In genomic region chr16:27880312-27880711, GRCh38 we compare ENCODE assay signal across 33 cellular contexts.
"Had no signal": no experiment of that assay in that cellular context is flagged by ENCODE, and none has a peak within 500 bp of the region (broad histone marks: within the 10 kb centered on the region; RNA-seq: fewer than 3 reads in every experiment).

No MANE protein-coding gene starts in this region.

- H3K27ac ChIP-seq: adrenal gland, body of pancreas, colonic mucosa, epithelial cell of prostate, esophagus squamous epithelium, gastroesophageal sphincter, heart right ventricle had no signal

- H3K27me3 Mint-ChIP-seq: activated CD4-positive, alpha-beta T cell treated with anti-CD3 and anti-CD28 coated beads, Interleukin-2, amount 10 ng/mL, durations not matched to agents 24 days and 14 days had no signal

- H3K4me3 Mint-ChIP-seq: activated CD4-positive, alpha-beta memory T cell treated with anti-CD3 and anti-CD28 coated beads for 36 hours; activated CD4-positive, alpha-beta T cell treated with anti-CD3 and anti-CD28 coated beads for 36 hours; activated CD4-positive, alpha-beta T cell treated with anti-CD3 and anti-CD28 coated beads, Interleukin-2, amount 10 ng/mL, durations not matched to agents 24 days and 14 days; activated CD8-positive, alpha-beta memory T cell treated with anti-CD3 and anti-CD28 coated beads, Interleukin-2, amount 10 ng/mL, durations not matched to agents 7 days and 5 days; activated CD8-positive, alpha-beta T cell treated with anti-CD3 and anti-CD28 coated beads, Interleukin-2, amount 10 ng/mL, durations not matched to agents 7 days and 5 days; activated naive CD4-positive, alpha-beta T cell treated with anti-CD3 and anti-CD28 coated beads for 36 hours; activated naive CD4-positive, alpha-beta T cell treated with anti-CD3 and anti-CD28 coated beads, Interleukin-2, amount 50 U/mL, for 24 hours; activated naive CD8-positive, alpha-beta T cell treated with anti-CD3 and anti-CD28 coated beads for 36 hours; activated naive CD8-positive, alpha-beta T cell treated with anti-CD3 and anti-CD28 coated beads, Interleukin-2, amount 50 U/mL, for 24 hours; activated T-helper 1 cell treated with anti-CD3 and anti-CD28 coated beads, Interleukin-12 subunit alpha, Interleukin-12 subunit beta, Interleukin-2, Interleukin-4 antibody, amounts not matched to agents 30 ng/mL and 10 ng/mL and 1 ng/mL, durations not matched to agents 14 hours and 24 hours and 36 hours; T-helper 17 cell; T-helper 2 cell treated with Interferon-gamma antibody and Interleukin-4, amounts not matched to agents 5 μg/mL and 100 μg/mL, for 36 hours had no signal

- H3K4me1 ChIP-seq: adrenal gland, body of pancreas, colonic mucosa, esophagus squamous epithelium, gastroesophageal sphincter had no signal

- ATAC-seq: activated CD4-positive, alpha-beta T cell treated with anti-CD3 and anti-CD28 coated beads for 36 hours; activated CD8-positive, alpha-beta memory T cell treated with anti-CD3 and anti-CD28 coated beads, Interleukin-2, amount 10 ng/mL, durations not matched to agents 7 days and 5 days; activated CD8-positive, alpha-beta T cell treated with anti-CD3 and anti-CD28 coated beads, Interleukin-2, amount 10 ng/mL, durations not matched to agents 7 days and 5 days; activated naive CD8-positive, alpha-beta T cell treated with anti-CD3 and anti-CD28 coated beads, Interleukin-2, amount 50 U/mL, for 24 hours; body of pancreas; gastroesophageal sphincter; T-helper 17 cell had no signal

- H3K36me3 ChIP-seq: adrenal gland, colonic mucosa, esophagus squamous epithelium, gastroesophageal sphincter, heart right ventricle had no signal

- H3K27ac Mint-ChIP-seq: activated CD4-positive, alpha-beta memory T cell treated with anti-CD3 and anti-CD28 coated beads for 36 hours; activated CD4-positive, alpha-beta T cell treated with anti-CD3 and anti-CD28 coated beads for 36 hours; activated CD4-positive, alpha-beta T cell treated with anti-CD3 and anti-CD28 coated beads, Interleukin-2, amount 10 ng/mL, durations not matched to agents 24 days and 14 days; activated CD8-positive, alpha-beta memory T cell treated with anti-CD3 and anti-CD28 coated beads, Interleukin-2, amount 10 ng/mL, durations not matched to agents 7 days and 5 days; activated CD8-positive, alpha-beta T cell treated with anti-CD3 and anti-CD28 coated beads, Interleukin-2, amount 10 ng/mL, durations not matched to agents 7 days and 5 days; activated naive CD4-positive, alpha-beta T cell treated with anti-CD3 and anti-CD28 coated beads for 36 hours; activated naive CD4-positive, alpha-beta T cell treated with anti-CD3 and anti-CD28 coated beads, Interleukin-2, amount 50 U/mL, for 24 hours; activated naive CD8-positive, alpha-beta T cell treated with anti-CD3 and anti-CD28 coated beads for 36 hours; activated naive CD8-positive, alpha-beta T cell treated with anti-CD3 and anti-CD28 coated beads, Interleukin-2, amount 50 U/mL, for 24 hours; activated T-helper 1 cell treated with anti-CD3 and anti-CD28 coated beads, Interleukin-12 subunit alpha, Interleukin-12 subunit beta, Interleukin-2, Interleukin-4 antibody, amounts not matched to agents 30 ng/mL and 10 ng/mL and 1 ng/mL, durations not matched to agents 14 hours and 24 hours and 36 hours; activated T-helper 2 cell treated with anti-CD3 and anti-CD28 coated beads, Interferon-gamma antibody, Interleukin-2, Interleukin-4, amounts not matched to agents 10 μg/mL and 5 μg/mL and 100 μg/mL, durations not matched to agents 14 hours and 24 hours and 36 hours; T-helper 17 cell; T-helper 2 cell treated with Interferon-gamma antibody and Interleukin-4, amounts not matched to agents 5 μg/mL and 100 μg/mL, for 36 hours had no signal

- H3K9me3 ChIP-seq: adrenal gland, colonic mucosa, esophagus squamous epithelium had no signal

- H3K9me3 Mint-ChIP-seq: activated naive CD4-positive, alpha-beta T cell treated with anti-CD3 and anti-CD28 coated beads, Interleukin-2, amount 50 U/mL, for 24 hours had no signal

- H3K27me3 ChIP-seq: adrenal gland, body of pancreas, colonic mucosa had no signal

- H3K4me3 ChIP-seq: adrenal gland, body of pancreas, colonic mucosa, esophagus squamous epithelium, gastroesophageal sphincter, heart right ventricle had no signal

- DNase-seq: activated CD4-positive, alpha-beta memory T cell treated with anti-CD3 and anti-CD28 coated beads for 36 hours; activated CD4-positive, alpha-beta T cell treated with anti-CD3 and anti-CD28 coated beads for 36 hours; activated CD4-positive, alpha-beta T cell treated with anti-CD3 and anti-CD28 coated beads, Interleukin-2, amount 10 ng/mL, durations not matched to agents 24 days and 14 days; activated CD4-positive, CD25-positive, alpha-beta regulatory T cell; activated CD4-positive, CD25-positive, alpha-beta regulatory T cell treated with anti-CD3 and anti-CD28 coated beads, Interleukin-2, amount 50 U/mL, for 72 hours; activated CD8-positive, alpha-beta memory T cell treated with anti-CD3 and anti-CD28 coated beads, Interleukin-2, amount 10 ng/mL, durations not matched to agents 7 days and 5 days; activated CD8-positive, alpha-beta memory T cell treated with anti-CD3 and anti-CD28 coated beads, Interleukin-2, amount 50 U/mL, for 4 hours; activated CD8-positive, alpha-beta T cell treated with anti-CD3 and anti-CD28 coated beads, Interleukin-2, amount 10 ng/mL, durations not matched to agents 7 days and 5 days; activated effector memory CD4-positive, alpha-beta T cell treated with anti-CD3 and anti-CD28 coated beads, Interleukin-2, amount 50 U/mL, for 16 hours; activated naive CD4-positive, alpha-beta T cell treated with anti-CD3 and anti-CD28 coated beads for 36 hours; activated naive CD8-positive, alpha-beta T cell treated with anti-CD3 and anti-CD28 coated beads for 36 hours; activated naive CD8-positive, alpha-beta T cell treated with anti-CD3 and anti-CD28 coated beads, Interleukin-2, amount 50 U/mL, for 24 hours; activated T-cell treated with anti-CD3 and anti-CD28 coated beads, Interleukin-2, amount 50 U/mL, for 1 hour; activated T-cell treated with anti-CD3 and anti-CD28 coated beads, Interleukin-2, amount 50 U/mL, for 48 hours; amygdala; aorta; central memory CD4-positive, alpha-beta T cell; cerebellar nuclear complex; colonic mucosa; effector CD8-positive, alpha-beta T cell; esophagus squamous epithelium; foreskin melanocyte; T-helper 17 cell; T1000 had no signal

- H3K4me1 Mint-ChIP-seq: activated CD4-positive, alpha-beta T cell treated with anti-CD3 and anti-CD28 coated beads for 36 hours; activated CD4-positive, alpha-beta T cell treated with anti-CD3 and anti-CD28 coated beads, Interleukin-2, amount 10 ng/mL, durations not matched to agents 24 days and 14 days; activated CD8-positive, alpha-beta memory T cell treated with anti-CD3 and anti-CD28 coated beads, Interleukin-2, amount 10 ng/mL, durations not matched to agents 7 days and 5 days; activated naive CD4-positive, alpha-beta T cell treated with anti-CD3 and anti-CD28 coated beads, Interleukin-2, amount 50 U/mL, for 24 hours; activated naive CD8-positive, alpha-beta T cell treated with anti-CD3 and anti-CD28 coated beads for 36 hours; activated naive CD8-positive, alpha-beta T cell treated with anti-CD3 and anti-CD28 coated beads, Interleukin-2, amount 50 U/mL, for 24 hours; T-helper 17 cell had no signal
